Comparison of ENCODE assay signal across 15 cellular contexts in genomic region chr6:135784493-135784892, GRCh38.
DNase-seq lines count a peak whose midpoint lies in the region; ATAC-seq and TF ChIP-seq lines count a peak whose summit lies in the region.
"Had no signal": no experiment of that assay in that cellular context is flagged by ENCODE, and none has a peak within 500 bp of the region (broad histone marks: within the 10 kb centered on the region; RNA-seq: fewer than 3 reads in every experiment).

No MANE protein-coding gene starts in this region.

- H3K9me3 Mint-ChIP-seq in nephron: peaks cover 11% of the 10 kb centered on the region
- H3K9me3 Mint-ChIP-seq: CD4-positive, alpha-beta T cell; CD8-positive, alpha-beta T cell had no signal

- H3K27me3 Mint-ChIP-seq in nephron (ENCODE audit: low read depth): peaks cover 3% of the 10 kb centered on the region

- peak overlapping the region in 2 of 3 experiments; percentile 9 to 22 for H3K27ac Mint-ChIP-seq in nephron
- H3K27ac Mint-ChIP-seq: B cell; CD4-positive, alpha-beta T cell; CD8-positive, alpha-beta T cell had no signal

- no peak overlapping the region for H3K4me3 Mint-ChIP-seq in nephron
- H3K4me3 Mint-ChIP-seq: B cell; CD4-positive, alpha-beta T cell; CD8-positive, alpha-beta T cell had no signal

- H3K4me1 Mint-ChIP-seq in nephron: peaks cover 23% of the 10 kb centered on the region
- H3K4me1 Mint-ChIP-seq: B cell had no signal

- peak; percentile 6 for DNase-seq in DMS 273 (lab: John Stamatoyannopoulos, UW; ENCODE audit: unreplicated experiment)
- no peak for DNase-seq in DMS 273 treated with DMSO at 0.1 percent for 48 hours (lab: John Stamatoyannopoulos, UW)
- peak; percentile 4 to 41 for DNase-seq in NCI-H446 (lab: John Stamatoyannopoulos, UW)
- no peak for DNase-seq in NCI-H446 treated with DMSO at 0.1 percent for 48 hours (lab: John Stamatoyannopoulos, UW)
- DNase-seq: AML-193; Caco-2; Calu3; CD4-positive, alpha-beta T cell; CD8-positive, alpha-beta T cell; DMS79 treated with DMSO at 0.1 percent for 48 hours; GF-D8 had no signal

- no peak for TF ChIP-seq CTCF in nephron (IDR thresholded peaks at IDR 0.05; ENCODE audit: unreplicated experiment in 3 of 3)

- no peak for ATAC-seq in GM18511 (IDR thresholded peaks at IDR 0.05; ENCODE audit: unreplicated experiment)
- ATAC-seq: A549; CD8-positive, alpha-beta T cell had no signal

- no peaks in the 10 kb centered on the region for H3K36me3 Mint-ChIP-seq in nephron (ENCODE audit: low read depth)
- H3K36me3 Mint-ChIP-seq: CD8-positive, alpha-beta T cell had no signal

Comparison
In these comparisons a context has a peak if more than half of its experiments do, and no peak if none do; other contexts are left out.
1. DNase-seq: peak in DMS 273 (single experiment) and NCI-H446 (2 of 2); none in DMS 273 treated with DMSO at 0.1 percent for 48 hours (single experiment) and NCI-H446 treated with DMSO at 0.1 percent for 48 hours (single experiment).